23 cellular contexts compared by ENCODE assay signal in the genomic region with DNA sequence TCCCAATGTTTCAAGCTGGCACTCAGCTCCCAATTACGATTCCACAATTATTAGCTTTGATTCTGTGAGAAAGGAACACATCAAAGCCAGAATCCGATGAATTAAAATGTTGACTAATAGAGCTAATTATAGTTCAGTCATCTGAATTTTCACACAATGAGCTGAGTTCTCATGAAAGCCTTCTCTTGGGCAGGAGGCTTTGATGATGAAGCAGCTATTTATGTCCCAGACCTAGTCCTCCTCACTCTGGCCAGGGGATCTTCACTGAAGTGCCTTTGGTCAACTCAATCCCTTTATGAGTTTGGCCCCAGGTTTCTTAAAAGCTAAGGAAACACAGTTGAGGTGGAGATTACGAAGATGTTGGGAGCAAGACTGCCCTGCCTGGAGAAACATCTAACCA.
"Had no signal": no experiment of that assay in that cellular context is flagged by ENCODE, and none has a peak within 500 bp of the region (broad histone marks: within the 10 kb centered on the region; RNA-seq: fewer than 3 reads in every experiment).

No MANE protein-coding gene starts in this region.

- H3K9me3 ChIP-seq: SJSA1 had no signal

- H3K36me3 ChIP-seq: SJSA1 had no signal

- DNase-seq: IMR-90, Karpas-422, KG1, MM.1S, NCI-H1092 treated with DMSO at 0.1 percent for 48 hours, NCI-H1436, NCI-H187, NCI-H2029, NCI-H2081 treated with DMSO at 0.1 percent for 48 hours, NCI-H2171, NCI-H226, NCI-H446, NCI-H510A, NCI-H524 treated with DMSO at 0.1 percent for 48 hours, NCI-H69, NCI-H774, Right ventricle myocardium superior, RPMI8226, SIG-M5, T-cell had no signal

- H3K27ac ChIP-seq: SJSA1, SK-N-MC had no signal

- ATAC-seq: HepG2, T-cell had no signal

- H3K4me3 ChIP-seq: SJSA1, SK-N-MC had no signal

- H3K4me1 ChIP-seq: SJSA1 had no signal

- H3K27me3 ChIP-seq: SJSA1 had no signal
